Comparison of ENCODE assay signal across 2 cellular contexts in the genomic region with DNA sequence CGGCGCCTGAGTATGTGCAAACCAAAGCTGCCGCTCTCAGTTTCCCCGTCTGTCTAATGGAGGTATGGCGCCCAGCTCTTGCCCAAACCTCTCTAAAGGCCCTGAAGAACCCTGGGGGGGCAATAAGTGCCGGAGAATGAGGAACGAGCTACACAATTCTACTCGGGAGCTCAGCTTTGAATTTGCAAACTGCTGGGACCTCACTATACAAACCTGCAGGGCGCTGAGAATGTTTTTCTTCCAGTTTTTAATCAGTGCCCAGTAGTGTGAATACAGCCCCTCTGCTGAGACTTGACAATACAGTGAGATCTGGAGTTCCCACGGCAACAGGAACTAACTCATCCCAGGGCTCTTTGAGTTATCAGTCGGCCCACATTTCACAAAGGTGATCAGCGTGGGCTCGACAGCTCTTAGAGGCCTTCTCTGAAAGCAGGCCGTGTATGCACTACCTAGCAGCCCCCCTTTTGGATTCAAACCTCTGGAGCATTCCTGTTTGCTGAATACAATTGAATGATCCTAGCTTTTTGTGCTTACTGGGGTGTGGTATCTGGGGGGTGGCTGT.
TF ChIP-seq lines count a peak whose summit lies in the region.

No MANE protein-coding gene starts in this region.

TF ChIP-seq in K562, 482 proteins besides CTCF, POLR2A, EP300 and RAD21 (continues in another document):
- no peak for TF ChIP-seq MIER1 (IDR thresholded peaks at IDR 0.05; ENCODE audit: low read depth)
- TF ChIP-seq POLR2H (tag; IDR thresholded peaks at IDR 0.05; ENCODE audit: low read depth), result no peak
- TF ChIP-seq HES1 (IDR thresholded peaks at IDR 0.05; ENCODE audit: low read depth), result no peak
- TF ChIP-seq, protein P1, sequence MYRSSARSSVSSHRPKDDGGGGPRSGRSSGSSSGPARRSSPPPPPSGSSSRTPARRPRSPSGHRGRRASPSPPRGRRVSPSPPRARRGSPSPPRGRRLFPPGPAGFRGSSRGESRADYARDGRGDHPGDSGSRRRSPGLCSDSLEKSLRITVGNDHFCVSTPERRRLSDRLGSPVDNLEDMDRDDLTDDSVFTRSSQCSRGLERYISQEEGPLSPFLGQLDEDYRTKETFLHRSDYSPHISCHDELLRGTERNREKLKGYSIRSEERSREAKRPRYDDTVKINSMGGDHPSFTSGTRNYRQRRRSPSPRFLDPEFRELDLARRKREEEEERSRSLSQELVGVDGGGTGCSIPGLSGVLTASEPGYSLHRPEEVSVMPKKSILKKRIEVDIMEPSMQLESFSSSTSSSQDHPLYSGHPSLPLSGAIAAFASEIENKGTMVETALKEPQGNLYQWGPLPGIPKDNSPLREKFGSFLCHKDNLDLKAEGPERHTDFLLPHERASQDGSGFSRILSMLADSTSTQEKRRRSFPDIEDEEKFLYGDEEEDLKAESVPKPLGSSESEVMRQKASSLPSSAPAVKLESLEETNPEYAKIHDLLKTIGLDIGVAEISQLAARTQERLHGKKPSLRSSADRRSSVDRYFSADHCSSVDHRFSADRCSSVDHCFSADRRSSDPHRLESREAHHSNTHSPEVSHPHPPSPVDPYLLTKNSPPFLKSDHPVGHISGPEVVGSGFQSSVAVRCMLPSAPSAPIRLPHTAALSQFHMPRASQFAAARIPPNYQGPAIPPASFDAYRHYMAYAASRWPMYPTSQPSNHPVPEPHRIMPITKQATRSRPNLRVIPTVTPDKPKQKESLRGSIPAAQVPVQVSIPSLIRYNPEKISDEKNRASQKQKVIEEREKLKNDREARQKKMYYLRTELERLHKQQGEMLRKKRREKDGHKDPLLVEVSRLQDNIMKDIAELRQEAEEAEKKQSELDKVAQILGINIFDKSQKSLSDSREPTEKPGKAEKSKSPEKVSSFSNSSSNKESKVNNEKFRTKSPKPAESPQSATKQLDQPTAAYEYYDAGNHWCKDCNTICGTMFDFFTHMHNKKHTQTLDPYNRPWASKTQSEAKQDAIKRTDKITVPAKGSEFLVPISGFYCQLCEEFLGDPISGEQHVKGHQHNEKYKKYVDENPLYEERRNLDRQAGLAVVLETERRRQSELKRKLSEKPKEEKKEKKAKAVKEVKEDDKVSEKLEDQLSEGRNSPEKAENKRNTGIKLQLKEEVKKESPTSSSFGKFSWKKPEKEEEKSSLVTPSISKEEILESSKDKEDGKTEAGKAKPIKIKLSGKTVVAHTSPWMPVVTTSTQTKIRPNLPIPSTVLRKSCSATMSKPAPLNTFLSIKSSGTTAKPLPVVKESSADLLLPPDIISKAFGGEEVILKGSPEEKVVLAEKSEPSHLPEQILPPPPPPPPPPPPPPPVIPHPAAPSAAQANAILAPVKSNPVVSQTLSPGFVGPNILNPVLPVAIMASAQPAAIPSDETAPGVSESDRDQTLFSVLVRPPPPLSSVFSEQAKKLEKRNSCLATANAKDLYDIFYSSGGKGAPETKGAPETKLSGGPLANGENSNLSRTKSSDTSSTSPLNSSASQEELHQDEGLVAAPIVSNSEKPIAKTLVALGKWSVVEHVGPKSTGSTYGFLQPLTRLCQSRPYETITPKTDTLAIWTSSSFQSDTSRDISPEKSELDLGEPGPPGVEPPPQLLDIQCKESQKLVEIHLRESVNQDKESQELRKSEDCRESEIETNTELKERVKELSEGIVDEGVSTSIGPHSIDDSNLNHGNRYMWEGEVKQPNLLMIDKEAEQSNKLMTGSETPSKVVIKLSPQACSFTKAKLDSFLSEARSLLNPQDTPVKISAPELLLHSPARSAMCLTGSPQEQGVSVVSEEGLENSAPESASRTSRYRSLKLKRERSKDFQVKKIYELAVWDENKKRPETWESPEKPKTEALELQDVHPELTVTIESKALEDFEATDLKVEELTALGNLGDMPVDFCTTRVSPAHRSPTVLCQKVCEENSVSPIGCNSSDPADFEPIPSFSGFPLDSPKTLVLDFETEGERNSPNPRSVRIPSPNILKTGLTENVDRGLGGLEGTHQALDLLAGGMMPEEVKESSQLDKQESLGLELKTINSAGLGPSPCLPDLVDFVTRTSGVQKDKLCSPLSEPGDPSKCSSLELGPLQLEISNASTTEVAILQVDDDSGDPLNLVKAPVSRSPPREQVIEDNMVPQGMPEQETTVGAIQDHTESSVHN (IDR thresholded peaks at IDR 0.05; ENCODE audit: borderline replicate concordance in 1 of 2, low read depth in 1 of 2), result no peak

TF ChIP-seq in liver, 16 proteins besides CTCF, POLR2A, EP300 and RAD21:
- no peak for TF ChIP-seq HNF4A (conservative IDR thresholded peaks at IDR 0.05)
- TF ChIP-seq EGR1 (IDR thresholded peaks at IDR 0.05; ENCODE audit: low read depth in 2 of 2), result no peak
- no peak for TF ChIP-seq GABPA (IDR thresholded peaks at IDR 0.05 in 1 of 2, conservative IDR thresholded peaks at IDR 0.05 in 1 of 2)
- TF ChIP-seq, protein P2, sequence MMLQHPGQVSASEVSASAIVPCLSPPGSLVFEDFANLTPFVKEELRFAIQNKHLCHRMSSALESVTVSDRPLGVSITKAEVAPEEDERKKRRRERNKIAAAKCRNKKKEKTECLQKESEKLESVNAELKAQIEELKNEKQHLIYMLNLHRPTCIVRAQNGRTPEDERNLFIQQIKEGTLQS (IDR thresholded peaks at IDR 0.05), result no peak
- no peak for TF ChIP-seq SP1 (IDR thresholded peaks at IDR 0.05)
- TF ChIP-seq FOXA1 (IDR thresholded peaks at IDR 0.05), result no peak
- TF ChIP-seq RXRA (IDR thresholded peaks at IDR 0.05), result no peak
- TF ChIP-seq MAX (IDR thresholded peaks at IDR 0.05), result no peak
- TF ChIP-seq HNF4G (IDR thresholded peaks at IDR 0.05), result no peak
- no peak for TF ChIP-seq TAF1 (conservative IDR thresholded peaks at IDR 0.05)
- no peak for TF ChIP-seq YY1 (IDR thresholded peaks at IDR 0.05)
- TF ChIP-seq, protein P3, sequence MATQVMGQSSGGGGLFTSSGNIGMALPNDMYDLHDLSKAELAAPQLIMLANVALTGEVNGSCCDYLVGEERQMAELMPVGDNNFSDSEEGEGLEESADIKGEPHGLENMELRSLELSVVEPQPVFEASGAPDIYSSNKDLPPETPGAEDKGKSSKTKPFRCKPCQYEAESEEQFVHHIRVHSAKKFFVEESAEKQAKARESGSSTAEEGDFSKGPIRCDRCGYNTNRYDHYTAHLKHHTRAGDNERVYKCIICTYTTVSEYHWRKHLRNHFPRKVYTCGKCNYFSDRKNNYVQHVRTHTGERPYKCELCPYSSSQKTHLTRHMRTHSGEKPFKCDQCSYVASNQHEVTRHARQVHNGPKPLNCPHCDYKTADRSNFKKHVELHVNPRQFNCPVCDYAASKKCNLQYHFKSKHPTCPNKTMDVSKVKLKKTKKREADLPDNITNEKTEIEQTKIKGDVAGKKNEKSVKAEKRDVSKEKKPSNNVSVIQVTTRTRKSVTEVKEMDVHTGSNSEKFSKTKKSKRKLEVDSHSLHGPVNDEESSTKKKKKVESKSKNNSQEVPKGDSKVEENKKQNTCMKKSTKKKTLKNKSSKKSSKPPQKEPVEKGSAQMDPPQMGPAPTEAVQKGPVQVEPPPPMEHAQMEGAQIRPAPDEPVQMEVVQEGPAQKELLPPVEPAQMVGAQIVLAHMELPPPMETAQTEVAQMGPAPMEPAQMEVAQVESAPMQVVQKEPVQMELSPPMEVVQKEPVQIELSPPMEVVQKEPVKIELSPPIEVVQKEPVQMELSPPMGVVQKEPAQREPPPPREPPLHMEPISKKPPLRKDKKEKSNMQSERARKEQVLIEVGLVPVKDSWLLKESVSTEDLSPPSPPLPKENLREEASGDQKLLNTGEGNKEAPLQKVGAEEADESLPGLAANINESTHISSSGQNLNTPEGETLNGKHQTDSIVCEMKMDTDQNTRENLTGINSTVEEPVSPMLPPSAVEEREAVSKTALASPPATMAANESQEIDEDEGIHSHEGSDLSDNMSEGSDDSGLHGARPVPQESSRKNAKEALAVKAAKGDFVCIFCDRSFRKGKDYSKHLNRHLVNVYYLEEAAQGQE (IDR thresholded peaks at IDR 0.05), result no peak
- TF ChIP-seq NR2F2 (IDR thresholded peaks at IDR 0.05), result no peak
- TF ChIP-seq FOXA2 (IDR thresholded peaks at IDR 0.05), result no peak
